In genomic region chr7:149284343-149284742, GRCh38 we compare ENCODE assay signal across 1 cellular context.
TF ChIP-seq lines count a peak whose summit lies in the region.

No MANE protein-coding gene starts in this region.

TF ChIP-seq in WTC11, 78 proteins besides CTCF, POLR2A, EP300 and RAD21 (continued from another document):
- TF ChIP-seq ZSCAN18 (CRISPR knock-in tag; IDR thresholded peaks at IDR 0.05), result no peak
- TF ChIP-seq CREM (CRISPR knock-in tag; IDR thresholded peaks at IDR 0.05), result no peak
- TF ChIP-seq TCF7 (CRISPR knock-in tag; IDR thresholded peaks at IDR 0.05; ENCODE audit: low read depth), result no peak
- TF ChIP-seq ATF6 (CRISPR knock-in tag; IDR thresholded peaks at IDR 0.05), result no peak
- TF ChIP-seq USF1 (CRISPR knock-in tag; IDR thresholded peaks at IDR 0.05), result no peak
